Comparison of ENCODE assay signal across 15 cellular contexts in the genomic region with DNA sequence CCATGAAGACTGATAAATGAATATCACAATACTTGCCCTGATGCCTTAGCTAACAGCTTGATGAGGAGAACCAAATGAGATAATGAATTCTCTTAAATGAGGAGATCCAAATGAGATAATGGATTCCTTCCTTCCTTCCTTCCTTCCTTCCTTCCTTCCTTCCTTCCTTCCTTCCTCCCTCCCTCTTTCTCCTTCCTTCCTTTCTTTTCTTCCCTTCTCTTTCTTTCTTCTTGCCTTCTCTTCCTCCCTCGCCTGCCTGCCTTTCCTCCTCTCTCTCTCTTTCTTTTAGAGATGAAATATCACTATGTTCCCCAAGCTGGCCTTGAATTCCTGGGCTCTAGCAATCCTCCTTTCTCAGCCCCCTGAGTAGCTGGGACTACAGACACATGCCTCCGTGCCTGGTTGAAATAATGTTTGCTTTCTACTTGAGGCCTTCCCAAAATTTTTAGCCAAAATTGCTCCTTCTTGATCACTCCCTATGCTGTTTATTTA. TPM values are rescaled to one million over a fixed set of nuclear protein-coding genes. Genes with fewer than 3 reads are reported as not detected.
DNase-seq lines count a peak whose midpoint lies in the region; TF ChIP-seq lines count a peak whose summit lies in the region.
"Had no signal": no experiment of that assay in that cellular context is flagged by ENCODE, and none has a peak within 500 bp of the region (broad histone marks: within the 10 kb centered on the region; RNA-seq: fewer than 3 reads in every experiment).

No MANE protein-coding gene starts in this region.

- intact Hi-C loops in A673 (cut with micrococcal nuclease; ENCODE audit: unreplicated experiment): loop anchor here (1.0 to 2.0 kb wide), 5 partner anchors 98 to 427 kb away; no protein-coding TSS in a partner anchor

- no peak overlapping the region for H3K4me2 ChIP-seq in neural progenitor cell

- TF ChIP-seq POLR2A in Peyer's patch (IDR thresholded peaks at IDR 0.05): no peak

- peak overlapping the region; percentile 98 for H3K27ac ChIP-seq in A673 (ENCODE audit: low read depth, low read length, poor library complexity, severe bottlenecking)
- H3K27ac ChIP-seq in HEK293 (ENCODE audit: extremely low read depth, low read depth, low read length): no peak overlapping the region
- H3K27ac ChIP-seq in caudate nucleus (ENCODE audit: low read depth, low read length): peak overlapping the region; percentile 84
- H3K27ac ChIP-seq in neural progenitor cell: no peak overlapping the region
- no peak overlapping the region for H3K27ac ChIP-seq in right atrium auricular region
- no peak overlapping the region for H3K27ac ChIP-seq in Peyer's patch
- H3K27ac ChIP-seq: HL-60 had no signal

- H4K20me1 ChIP-seq in neural progenitor cell (ENCODE audit: low read depth): peaks cover 2% of the 10 kb centered on the region

- DNase-seq in A673 (ENCODE audit: low spot score) (peak; percentile 96), caudate nucleus (lab: John Stamatoyannopoulos, UW) (no peak), neural progenitor cell (ENCODE audit: low spot score) (no peak), right atrium auricular region (ENCODE audit: low spot score) (no peak), Peyer's patch (no peak), NCI-H510A (lab: John Stamatoyannopoulos, UW) (no peak)
- no peak for DNase-seq in stimulated activated CD4-positive, alpha-beta T cell treated with anti-CD3 and anti-CD28 coated beads, Interleukin-4, amount 100 ng/mL, for 4 hours
- DNase-seq: CD4-positive, alpha-beta T cell; DMS79; GOT3; HFFc6 had no signal

- H3K36me3 ChIP-seq in A673 (ENCODE audit: insufficient read depth, low read length, poor library complexity, severe bottlenecking) (no peaks in the 10 kb centered on the region), HEK293 (ENCODE audit: control insufficient read depth in 2 of 2, insufficient read depth in 1 of 2, low read length in 2 of 2) (no peaks in the 10 kb centered on the region), neural progenitor cell (no peaks in the 10 kb centered on the region), right atrium auricular region (no peaks in the 10 kb centered on the region), Peyer's patch (no peaks in the 10 kb centered on the region)
- H3K36me3 ChIP-seq: HAP-1 had no signal

- H3K4me3 Mint-ChIP-seq in neural progenitor cell: no peak overlapping the region
- H3K4me3 Mint-ChIP-seq: B cell; CD4-positive, alpha-beta T cell; HFFc6 had no signal

- CTCF ChIA-PET in A673 (lab: Charles Lee) (interaction anchor here (0.6 to 0.7 kb wide), 2 partner anchors 98 to 156 kb away, joined by 3 read pairs; no protein-coding TSS in a partner anchor), HEK293 (lab: Yijun Ruan, JAX) (no interaction called here)

- H3K9me3 ChIP-seq in A673 (ENCODE audit: low read depth, low read length, poor library complexity, severe bottlenecking): peaks cover 4% of the 10 kb centered on the region
- no peaks in the 10 kb centered on the region for H3K9me3 ChIP-seq in HEK293 (ENCODE audit: control insufficient read depth, insufficient read depth, low read depth, low read length)
- H3K9me3 ChIP-seq in neural progenitor cell (ENCODE audit: low read depth): no peaks in the 10 kb centered on the region
- no peaks in the 10 kb centered on the region for H3K9me3 ChIP-seq in right atrium auricular region
- no peaks in the 10 kb centered on the region for H3K9me3 ChIP-seq in Peyer's patch
- H3K9me3 ChIP-seq: HAP-1 had no signal

- H3K4me3 ChIP-seq in A673 (ENCODE audit: low read depth, low read length, poor library complexity, severe bottlenecking): no peak overlapping the region
- H3K4me3 ChIP-seq in HEK293 (ENCODE audit: low read depth, low read length): no peak overlapping the region
- H3K4me3 ChIP-seq in neural progenitor cell: no peak overlapping the region
- H3K4me3 ChIP-seq in right atrium auricular region: no peak overlapping the region
- no peak overlapping the region for H3K4me3 ChIP-seq in Peyer's patch
- H3K4me3 ChIP-seq: HAP-1 had no signal

- peaks cover 14% of the 10 kb centered on the region for H3F3A ChIP-seq in neural progenitor cell (ENCODE audit: low read depth)

- no peak overlapping the region for H3K9ac ChIP-seq in neural progenitor cell

- no peak for TF ChIP-seq CTCF in A673 (conservative IDR thresholded peaks at IDR 0.05; ENCODE audit: low read depth, low read length)
- no peak for TF ChIP-seq CTCF in HEK293 (tag by site-specific recombination; IDR thresholded peaks at IDR 0.05)
- no peak for TF ChIP-seq CTCF in neural progenitor cell (IDR thresholded peaks at IDR 0.05)
- TF ChIP-seq CTCF in right atrium auricular region (IDR thresholded peaks at IDR 0.05): no peak
- no peak for TF ChIP-seq CTCF in Peyer's patch (IDR thresholded peaks at IDR 0.05)

- peaks cover 36% of the 10 kb centered on the region for H3K4me1 Mint-ChIP-seq in neural progenitor cell

- H2AFZ ChIP-seq in neural progenitor cell (replicated peaks): no peak overlapping the region

- peak overlapping the region; percentile 11 for H3K27ac Mint-ChIP-seq in neural progenitor cell
- H3K27ac Mint-ChIP-seq: B cell; CD4-positive, alpha-beta T cell; HFFc6 had no signal

- POLR2A ChIA-PET in A673 (lab: Charles Lee; ENCODE audit: low non-redundant PET) (interaction anchor here (0.7 kb wide), 1 partner anchor 422 kb away, joined by 3 read pairs; no protein-coding TSS in a partner anchor), HEK293 (lab: Yijun Ruan, JAX) (no interaction called here)

- H3K4me1 ChIP-seq in A673 (ENCODE audit: insufficient read depth, low read length, poor library complexity, severe bottlenecking) (peaks cover 57% of the 10 kb centered on the region), HEK293 (ENCODE audit: control insufficient read depth, insufficient read depth, low read length) (no peaks in the 10 kb centered on the region), neural progenitor cell (peaks cover 21% of the 10 kb centered on the region), right atrium auricular region (peaks cover 0 to 12% of the 10 kb centered on the region in 2 donors), Peyer's patch (peaks cover 0 to 4% (median 0%) of the 10 kb centered on the region in 4 donors)

- H3K27me3 ChIP-seq in A673 (replicated peaks; ENCODE audit: insufficient read depth, low read depth, low read length, poor library complexity) (no peaks in the 10 kb centered on the region), neural progenitor cell (peaks cover 9% of the 10 kb centered on the region), right atrium auricular region (no peaks in the 10 kb centered on the region), Peyer's patch (peaks cover 0 to 7% of the 10 kb centered on the region in 2 donors)

- BruUV-seq in A673 (replicated peaks; lab: Mats Ljungman, UMichigan): no TSS peak

- H3K9me3 Mint-ChIP-seq in neural progenitor cell: no peaks in the 10 kb centered on the region
- H3K9me3 Mint-ChIP-seq: CD4-positive, alpha-beta T cell; HFFc6 had no signal

- H3K79me2 ChIP-seq in neural progenitor cell (ENCODE audit: low read depth): peaks cover 4% of the 10 kb centered on the region

- H3K27me3 Mint-ChIP-seq in neural progenitor cell (ENCODE audit: insufficient read depth, low read depth): peaks cover 7% of the 10 kb centered on the region
- H3K27me3 Mint-ChIP-seq: B cell; CD4-positive, alpha-beta T cell had no signal

- H3K36me3 Mint-ChIP-seq in neural progenitor cell: no peaks in the 10 kb centered on the region

TF ChIP-seq in HEK293, 187 proteins besides CTCF, POLR2A, EP300 and RAD21:
- TF ChIP-seq, protein P1, sequence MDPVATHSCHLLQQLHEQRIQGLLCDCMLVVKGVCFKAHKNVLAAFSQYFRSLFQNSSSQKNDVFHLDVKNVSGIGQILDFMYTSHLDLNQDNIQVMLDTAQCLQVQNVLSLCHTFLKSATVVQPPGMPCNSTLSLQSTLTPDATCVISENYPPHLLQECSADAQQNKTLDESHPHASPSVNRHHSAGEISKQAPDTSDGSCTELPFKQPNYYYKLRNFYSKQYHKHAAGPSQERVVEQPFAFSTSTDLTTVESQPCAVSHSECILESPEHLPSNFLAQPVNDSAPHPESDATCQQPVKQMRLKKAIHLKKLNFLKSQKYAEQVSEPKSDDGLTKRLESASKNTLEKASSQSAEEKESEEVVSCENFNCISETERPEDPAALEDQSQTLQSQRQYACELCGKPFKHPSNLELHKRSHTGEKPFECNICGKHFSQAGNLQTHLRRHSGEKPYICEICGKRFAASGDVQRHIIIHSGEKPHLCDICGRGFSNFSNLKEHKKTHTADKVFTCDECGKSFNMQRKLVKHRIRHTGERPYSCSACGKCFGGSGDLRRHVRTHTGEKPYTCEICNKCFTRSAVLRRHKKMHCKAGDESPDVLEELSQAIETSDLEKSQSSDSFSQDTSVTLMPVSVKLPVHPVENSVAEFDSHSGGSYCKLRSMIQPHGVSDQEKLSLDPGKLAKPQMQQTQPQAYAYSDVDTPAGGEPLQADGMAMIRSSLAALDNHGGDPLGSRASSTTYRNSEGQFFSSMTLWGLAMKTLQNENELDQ (tag by site-specific recombination; IDR thresholded peaks at IDR 0.05; ENCODE audit: low read depth): no peak
- TF ChIP-seq ZNF521 (tag by site-specific recombination; IDR thresholded peaks at IDR 0.05): no peak
- TF ChIP-seq ZNF366 (tag by site-specific recombination; conservative IDR thresholded peaks at IDR 0.05): peak; percentile 72
- no peak for TF ChIP-seq ZNF214 (tag by site-specific recombination; IDR thresholded peaks at IDR 0.05; ENCODE audit: borderline replicate concordance)
TF ChIP-seq in HEK293: peak in this region for 1.

RNA-seq across cellular contexts. Expression of gene SLAIN1, which starts 4.0 kb away (rescaled TPM):
- total RNA-seq in A673 (2021) (267 and 314 TPM in 2 replicates), neural progenitor cell (ENCODE audit: low replicate concordance) (72.8 and 87.2 TPM in 2 replicates), right atrium auricular region (10 to 100 TPM; 14.9 to 21.9 TPM), Peyer's patch (10 to 100 TPM in 1 of 4 donors, 1 to 10 TPM in 3; 1.5 to 33.0 (median 3.8) TPM)

Comparison
In these comparisons a context has a peak if more than half of its experiments do, and no peak if none do; other contexts are left out.
1. H3K27ac ChIP-seq: peak in A673 (single experiment) and caudate nucleus (single experiment); none in HEK293 (single experiment), neural progenitor cell (single experiment), right atrium auricular region (0 of 2) and Peyer's patch (0 of 4).